Comparison of ENCODE assay signal across 13 cellular contexts in genomic region chr14:50774542-50775267, GRCh38. TPM values are rescaled to one million over a fixed set of nuclear protein-coding genes. Genes with fewer than 3 reads are reported as not detected.
A peak's percentile ranks its signal among the peaks of the same experiment; 100 is the strongest.
DNase-seq lines count a peak whose midpoint lies in the region; ATAC-seq and TF ChIP-seq lines count a peak whose summit lies in the region.
"Had no signal": no experiment of that assay in that cellular context is flagged by ENCODE, and none has a peak within 500 bp of the region (broad histone marks: within the 10 kb centered on the region; RNA-seq: fewer than 3 reads in every experiment).

No MANE protein-coding gene starts in this region.

- ATAC-seq in GM19452 (IDR thresholded peaks at IDR 0.05; ENCODE audit: unreplicated experiment) (no peak), upper lobe of left lung (ENCODE audit: low FRiP score in 2 of 2) (no peak), left colon (no peak)

- no peak for TF ChIP-seq EP300 in upper lobe of left lung (IDR thresholded peaks at IDR 0.05)

- H3K27me3 ChIP-seq in endodermal cell (ENCODE audit: control insufficient read depth, insufficient read depth, low read length, poor library complexity, severe bottlenecking) (no peaks in the 10 kb centered on the region), vagina (no peaks in the 10 kb centered on the region), upper lobe of left lung (no peaks in the 10 kb centered on the region)
- H3K27me3 ChIP-seq: adrenal gland had no signal

- no peak overlapping the region for H3K27ac ChIP-seq in endodermal cell (ENCODE audit: low read depth, low read length)
- peak overlapping the region; percentile 76 for H3K27ac ChIP-seq in vagina
- no peak overlapping the region for H3K27ac ChIP-seq in upper lobe of left lung
- H3K27ac ChIP-seq: A549, adrenal gland had no signal

- no peaks in the 10 kb centered on the region for H3K4me1 ChIP-seq in endodermal cell (ENCODE audit: control insufficient read depth, insufficient read depth, low read length)
- peaks cover 20% of the 10 kb centered on the region for H3K4me1 ChIP-seq in vagina
- H3K4me1 ChIP-seq in upper lobe of left lung = peaks cover 0 to 13% (median 0%) of the 10 kb centered on the region in 4 donors

- 83 to 89% methylated on average over 4 to 8 of the region's 8 CpGs for WGBS in endodermal cell (ENCODE audit: insufficient coverage in 1 of 2, insufficient read length in 1 of 2), 2 experiments
- WGBS in upper lobe of left lung, 2 donors = 80 to 95% methylated on average over 8 of the region's 8 CpGs

- peaks cover 36% of the 10 kb centered on the region for H3K4me1 Mint-ChIP-seq in activated naive CD4-positive, alpha-beta T cell treated with anti-CD3 and anti-CD28 coated beads, Interleukin-2, amount 50 U/mL, for 24 hours
- H3K4me1 Mint-ChIP-seq in endodermal cell (no peaks in the 10 kb centered on the region), nephron progenitor cell (peaks cover 5% of the 10 kb centered on the region)

- no peak overlapping the region for H3K9ac ChIP-seq in endodermal cell (ENCODE audit: extremely low read depth, low read length, poor library complexity, severe bottlenecking)

- H3K9me3 ChIP-seq in endodermal cell (ENCODE audit: control insufficient read depth, low read length) (no peaks in the 10 kb centered on the region), vagina (no peaks in the 10 kb centered on the region), upper lobe of left lung (no peaks in the 10 kb centered on the region)
- H3K9me3 ChIP-seq: A549, adrenal gland had no signal

- DNase-seq in activated naive CD4-positive, alpha-beta T cell treated with anti-CD3 and anti-CD28 coated beads, Interleukin-2, amount 50 U/mL, for 16 hours = no peak
- DNase-seq in endodermal cell = no peak
- DNase-seq in nephron progenitor cell = no peak
- DNase-seq in vagina (ENCODE audit: extremely low spot score in 2 of 2) = no peak
- no peak for DNase-seq in upper lobe of left lung
- no peak for DNase-seq in left colon
- DNase-seq: adrenal gland, DND-41, Kasumi-1, T-helper 2 cell had no signal

- TF ChIP-seq CTCF in endodermal cell (conservative IDR thresholded peaks at IDR 0.05) (no peak), nephron progenitor cell (IDR thresholded peaks at IDR 0.05) (no peak), vagina (IDR thresholded peaks at IDR 0.05) (no peak), upper lobe of left lung (IDR thresholded peaks at IDR 0.05) (no peak)

- H3K4me3 ChIP-seq in endodermal cell (ENCODE audit: low read length) = no peak overlapping the region
- H3K4me3 ChIP-seq in vagina = no peak overlapping the region
- H3K4me3 ChIP-seq in upper lobe of left lung = no peak overlapping the region
- H3K4me3 ChIP-seq: A549, adrenal gland had no signal

- H3K27ac Mint-ChIP-seq in activated naive CD4-positive, alpha-beta T cell treated with anti-CD3 and anti-CD28 coated beads, Interleukin-2, amount 50 U/mL, for 24 hours = peak overlapping the region; percentile 39
- peak overlapping the region; percentile 1 for H3K27ac Mint-ChIP-seq in endodermal cell
- H3K27ac Mint-ChIP-seq in nephron progenitor cell = peak overlapping the region; percentile 13

- no peak overlapping the region for H3K4me3 Mint-ChIP-seq in activated naive CD4-positive, alpha-beta T cell treated with anti-CD3 and anti-CD28 coated beads, Interleukin-2, amount 50 U/mL, for 24 hours
- H3K4me3 Mint-ChIP-seq in endodermal cell (no peak overlapping the region), nephron progenitor cell (no peak overlapping the region)

- intact Hi-C loops in vagina (cut with DNase I) (loop anchor here (10.0 kb wide), 1 partner anchor 170 kb away; no protein-coding TSS in a partner anchor), left colon (cut with DNase I, micrococcal nuclease) (loop anchor here in 1 of 2 donors (5.0 kb wide), 1 partner anchor 232 kb away; no protein-coding TSS in a partner anchor)

- no peaks in the 10 kb centered on the region for H3K36me3 ChIP-seq in endodermal cell (ENCODE audit: control insufficient read depth, insufficient read depth, low read length)
- H3K36me3 ChIP-seq in vagina = peaks cover 6 to 18% of the 10 kb centered on the region in 2 donors
- H3K36me3 ChIP-seq in upper lobe of left lung = peaks cover 4 to 55% (median 27%) of the 10 kb centered on the region in 4 donors

- TF ChIP-seq POLR2A in vagina (IDR thresholded peaks at IDR 0.05) = no peak
- TF ChIP-seq POLR2A in upper lobe of left lung (IDR thresholded peaks at IDR 0.05) = no peak

- H3K27me3 Mint-ChIP-seq in activated naive CD4-positive, alpha-beta T cell treated with anti-CD3 and anti-CD28 coated beads, Interleukin-2, amount 50 U/mL, for 24 hours = no peaks in the 10 kb centered on the region
- H3K27me3 Mint-ChIP-seq in endodermal cell (ENCODE audit: insufficient read depth) (peaks cover 4% of the 10 kb centered on the region), nephron progenitor cell (ENCODE audit: low read depth, poor library complexity) (no peaks in the 10 kb centered on the region)

- peaks cover 16% of the 10 kb centered on the region for H3K36me3 Mint-ChIP-seq in activated naive CD4-positive, alpha-beta T cell treated with anti-CD3 and anti-CD28 coated beads, Interleukin-2, amount 50 U/mL, for 24 hours
- H3K36me3 Mint-ChIP-seq in endodermal cell (ENCODE audit: low read depth) (no peaks in the 10 kb centered on the region), nephron progenitor cell (ENCODE audit: low read depth) (peaks cover 40% of the 10 kb centered on the region)

- H3K9me3 Mint-ChIP-seq in activated naive CD4-positive, alpha-beta T cell treated with anti-CD3 and anti-CD28 coated beads, Interleukin-2, amount 50 U/mL, for 24 hours = no peaks in the 10 kb centered on the region
- no peaks in the 10 kb centered on the region for H3K9me3 Mint-ChIP-seq in endodermal cell
- H3K9me3 Mint-ChIP-seq in nephron progenitor cell = no peaks in the 10 kb centered on the region

RNA-seq across cellular contexts. Expression of gene NIN, which starts 56.3 kb away (rescaled TPM):
- total RNA-seq in endodermal cell = 1 to 10 TPM; 3.3 to 4.1 TPM
- polyA plus RNA-seq in endodermal cell (2013, experiment 1 of 2) = 26.9 TPM
- polyA plus RNA-seq in endodermal cell (2013, experiment 2 of 2) = 28.3 TPM
- total RNA-seq in vagina = 29.5 TPM
- total RNA-seq in upper lobe of left lung = 10 to 100 TPM; 24.8 to 50.3 (median 42.2) TPM
- 10 to 100 TPM; 21.0 to 24.7 TPM for total RNA-seq in left colon
